ENCODE assay signal across 1 cellular context in genomic region chr15:98647026-98647773, GRCh38.
TF ChIP-seq lines count a peak whose summit lies in the region.

No MANE protein-coding gene starts in this region.

TF ChIP-seq in HepG2, 621 proteins besides CTCF, POLR2A, EP300 and RAD21 (continued from another document and continues in another):
- no peak for TF ChIP-seq SKIL (CRISPR knock-in tag; IDR thresholded peaks at IDR 0.05; ENCODE audit: borderline replicate concordance)
- no peak for TF ChIP-seq ZNF660 (CRISPR knock-in tag; IDR thresholded peaks at IDR 0.05; ENCODE audit: borderline replicate concordance, low read depth)
- no peak for TF ChIP-seq ATF3 (CRISPR knock-in tag; IDR thresholded peaks at IDR 0.05)
- 0 out of 2 replicates have a peak, but pooled peaks have one; percentile 54 for TF ChIP-seq ZNF296 (CRISPR knock-in tag; conservative IDR thresholded peaks at IDR 0.05)
- TF ChIP-seq MED13 (CRISPR knock-in tag; IDR thresholded peaks at IDR 0.05), result no peak
- no peak for TF ChIP-seq ZNF629 (CRISPR knock-in tag; conservative IDR thresholded peaks at IDR 0.05)
- peak; percentile 86 for TF ChIP-seq SALL1 (CRISPR knock-in tag; IDR thresholded peaks at IDR 0.05)
- no peak for TF ChIP-seq POLR2AphosphoS2 (IDR thresholded peaks at IDR 0.05; ENCODE audit: low read depth, low read length)
- no peak for TF ChIP-seq TIGD3 (CRISPR knock-in tag; IDR thresholded peaks at IDR 0.05; ENCODE audit: borderline replicate concordance)
- TF ChIP-seq, protein P1, sequence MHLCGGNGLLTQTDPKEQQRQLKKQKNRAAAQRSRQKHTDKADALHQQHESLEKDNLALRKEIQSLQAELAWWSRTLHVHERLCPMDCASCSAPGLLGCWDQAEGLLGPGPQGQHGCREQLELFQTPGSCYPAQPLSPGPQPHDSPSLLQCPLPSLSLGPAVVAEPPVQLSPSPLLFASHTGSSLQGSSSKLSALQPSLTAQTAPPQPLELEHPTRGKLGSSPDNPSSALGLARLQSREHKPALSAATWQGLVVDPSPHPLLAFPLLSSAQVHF (CRISPR knock-in tag; IDR thresholded peaks at IDR 0.05), result no peak
- no peak for TF ChIP-seq ZFP37 (CRISPR knock-in tag; IDR thresholded peaks at IDR 0.05; ENCODE audit: borderline replicate concordance)
- TF ChIP-seq HNRNPLL (IDR thresholded peaks at IDR 0.05; ENCODE audit: low read depth, low read length, poor library complexity, severe bottlenecking), result peak; percentile 68
- no peak for TF ChIP-seq ZNF761 (CRISPR knock-in tag; conservative IDR thresholded peaks at IDR 0.05)
- no peak; the same call in 1 of the 2 replicates for TF ChIP-seq IRF2 (CRISPR knock-in tag; IDR thresholded peaks at IDR 0.05)
- TF ChIP-seq ZNF430 (CRISPR knock-in tag; IDR thresholded peaks at IDR 0.05), result peak; percentile 83; the same call in 1 of the 2 replicates
- TF ChIP-seq ZNF556 (CRISPR knock-in tag; IDR thresholded peaks at IDR 0.05; ENCODE audit: borderline replicate concordance), result no peak; the same call in 1 of the 2 replicates
- no peak for TF ChIP-seq ZNF234 (CRISPR knock-in tag; conservative IDR thresholded peaks at IDR 0.05)
- no peak for TF ChIP-seq SRSF9 (IDR thresholded peaks at IDR 0.05; ENCODE audit: borderline replicate concordance, insufficient read depth, low read depth, low read length, poor library complexity, severe bottlenecking)
- TF ChIP-seq ZZZ3 (CRISPR knock-in tag; IDR thresholded peaks at IDR 0.05; ENCODE audit: borderline replicate concordance), result no peak
- TF ChIP-seq KLF6 (CRISPR knock-in tag; IDR thresholded peaks at IDR 0.05), result peak; percentile 90
- TF ChIP-seq MZF1 (CRISPR knock-in tag; IDR thresholded peaks at IDR 0.05; ENCODE audit: borderline replicate concordance), result no peak
- peak; percentile 84; the same call in 1 of the 2 replicates for TF ChIP-seq ZNF841 (CRISPR knock-in tag; IDR thresholded peaks at IDR 0.05; ENCODE audit: borderline replicate concordance)
- no peak for TF ChIP-seq PAWR (CRISPR knock-in tag; IDR thresholded peaks at IDR 0.05; ENCODE audit: borderline replicate concordance)
- no peak for TF ChIP-seq ZNF549 (CRISPR knock-in tag; IDR thresholded peaks at IDR 0.05)
- no peak for TF ChIP-seq KDM6A (CRISPR knock-in tag; IDR thresholded peaks at IDR 0.05; ENCODE audit: low read depth)
- TF ChIP-seq FOXO1 (CRISPR knock-in tag; IDR thresholded peaks at IDR 0.05), result no peak
- no peak for TF ChIP-seq ZSCAN25 (CRISPR knock-in tag; IDR thresholded peaks at IDR 0.05)
- no peak for TF ChIP-seq PTBP1 (IDR thresholded peaks at IDR 0.05; ENCODE audit: low read depth, low read length, poor library complexity, severe bottlenecking)
- no peak for TF ChIP-seq HIVEP1 (CRISPR knock-in tag; IDR thresholded peaks at IDR 0.05)
- TF ChIP-seq, protein P2, sequence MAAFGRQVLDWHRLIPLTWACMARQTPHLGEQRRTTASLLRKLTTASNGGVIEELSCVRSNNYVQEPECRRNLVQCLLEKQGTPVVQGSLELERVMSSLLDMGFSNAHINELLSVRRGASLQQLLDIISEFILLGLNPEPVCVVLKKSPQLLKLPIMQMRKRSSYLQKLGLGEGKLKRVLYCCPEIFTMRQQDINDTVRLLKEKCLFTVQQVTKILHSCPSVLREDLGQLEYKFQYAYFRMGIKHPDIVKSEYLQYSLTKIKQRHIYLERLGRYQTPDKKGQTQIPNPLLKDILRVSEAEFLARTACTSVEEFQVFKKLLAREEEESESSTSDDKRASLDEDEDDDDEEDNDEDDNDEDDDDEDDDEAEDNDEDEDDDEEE (CRISPR knock-in tag; IDR thresholded peaks at IDR 0.05), result peak; percentile 75
- TF ChIP-seq NFIB (CRISPR knock-in tag; IDR thresholded peaks at IDR 0.05; ENCODE audit: borderline replicate concordance), result no peak
- TF ChIP-seq HMGA1 (CRISPR knock-in tag; conservative IDR thresholded peaks at IDR 0.05), result no peak
- TF ChIP-seq, protein P3, sequence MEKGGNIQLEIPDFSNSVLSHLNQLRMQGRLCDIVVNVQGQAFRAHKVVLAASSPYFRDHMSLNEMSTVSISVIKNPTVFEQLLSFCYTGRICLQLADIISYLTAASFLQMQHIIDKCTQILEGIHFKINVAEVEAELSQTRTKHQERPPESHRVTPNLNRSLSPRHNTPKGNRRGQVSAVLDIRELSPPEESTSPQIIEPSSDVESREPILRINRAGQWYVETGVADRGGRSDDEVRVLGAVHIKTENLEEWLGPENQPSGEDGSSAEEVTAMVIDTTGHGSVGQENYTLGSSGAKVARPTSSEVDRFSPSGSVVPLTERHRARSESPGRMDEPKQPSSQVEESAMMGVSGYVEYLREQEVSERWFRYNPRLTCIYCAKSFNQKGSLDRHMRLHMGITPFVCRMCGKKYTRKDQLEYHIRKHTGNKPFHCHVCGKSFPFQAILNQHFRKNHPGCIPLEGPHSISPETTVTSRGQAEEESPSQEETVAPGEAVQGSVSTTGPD (CRISPR knock-in tag; IDR thresholded peaks at IDR 0.05), result no peak
- no peak for TF ChIP-seq EZH2 (conservative IDR thresholded peaks at IDR 0.05; ENCODE audit: low read depth, low read length)
- no peak for TF ChIP-seq ZNF597 (CRISPR knock-in tag; IDR thresholded peaks at IDR 0.05)
- peak; percentile 98; the same call in 1 of the 2 replicates for TF ChIP-seq ZIK1 (CRISPR knock-in tag; IDR thresholded peaks at IDR 0.05; ENCODE audit: borderline replicate concordance, low read depth)
- TF ChIP-seq FOSL2 (CRISPR knock-in tag; IDR thresholded peaks at IDR 0.05), result no peak; the same call in 1 of the 2 replicates
- no peak for TF ChIP-seq SP140L (CRISPR knock-in tag; IDR thresholded peaks at IDR 0.05; ENCODE audit: borderline replicate concordance)
- TF ChIP-seq ATF5 (CRISPR knock-in tag; IDR thresholded peaks at IDR 0.05; ENCODE audit: low read depth), result 0 out of 2 replicates have a peak, but pooled peaks have one; percentile 35
- TF ChIP-seq, protein P4, sequence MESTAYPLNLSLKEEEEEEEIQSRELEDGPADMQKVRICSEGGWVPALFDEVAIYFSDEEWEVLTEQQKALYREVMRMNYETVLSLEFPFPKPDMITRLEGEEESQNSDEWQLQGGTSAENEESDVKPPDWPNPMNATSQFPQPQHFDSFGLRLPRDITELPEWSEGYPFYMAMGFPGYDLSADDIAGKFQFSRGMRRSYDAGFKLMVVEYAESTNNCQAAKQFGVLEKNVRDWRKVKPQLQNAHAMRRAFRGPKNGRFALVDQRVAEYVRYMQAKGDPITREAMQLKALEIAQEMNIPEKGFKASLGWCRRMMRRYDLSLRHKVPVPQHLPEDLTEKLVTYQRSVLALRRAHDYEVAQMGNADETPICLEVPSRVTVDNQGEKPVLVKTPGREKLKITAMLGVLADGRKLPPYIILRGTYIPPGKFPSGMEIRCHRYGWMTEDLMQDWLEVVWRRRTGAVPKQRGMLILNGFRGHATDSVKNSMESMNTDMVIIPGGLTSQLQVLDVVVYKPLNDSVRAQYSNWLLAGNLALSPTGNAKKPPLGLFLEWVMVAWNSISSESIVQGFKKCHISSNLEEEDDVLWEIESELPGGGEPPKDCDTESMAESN (CRISPR knock-in tag; conservative IDR thresholded peaks at IDR 0.05), result peak; percentile 61
- no peak for TF ChIP-seq SMAD1 (CRISPR knock-in tag; IDR thresholded peaks at IDR 0.05; ENCODE audit: borderline replicate concordance, low read depth)
- TF ChIP-seq KAT7 (CRISPR knock-in tag; IDR thresholded peaks at IDR 0.05; ENCODE audit: borderline replicate concordance), result no peak
- TF ChIP-seq, protein P5, sequence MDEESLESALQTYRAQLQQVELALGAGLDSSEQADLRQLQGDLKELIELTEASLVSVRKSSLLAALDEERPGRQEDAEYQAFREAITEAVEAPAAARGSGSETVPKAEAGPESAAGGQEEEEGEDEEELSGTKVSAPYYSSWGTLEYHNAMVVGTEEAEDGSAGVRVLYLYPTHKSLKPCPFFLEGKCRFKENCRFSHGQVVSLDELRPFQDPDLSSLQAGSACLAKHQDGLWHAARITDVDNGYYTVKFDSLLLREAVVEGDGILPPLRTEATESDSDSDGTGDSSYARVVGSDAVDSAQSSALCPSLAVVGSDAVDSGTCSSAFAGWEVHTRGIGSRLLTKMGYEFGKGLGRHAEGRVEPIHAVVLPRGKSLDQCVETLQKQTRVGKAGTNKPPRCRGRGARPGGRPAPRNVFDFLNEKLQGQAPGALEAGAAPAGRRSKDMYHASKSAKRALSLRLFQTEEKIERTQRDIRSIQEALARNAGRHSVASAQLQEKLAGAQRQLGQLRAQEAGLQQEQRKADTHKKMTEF (CRISPR knock-in tag; IDR thresholded peaks at IDR 0.05), result peak; percentile 64
- TF ChIP-seq RBFOX2 (IDR thresholded peaks at IDR 0.05; ENCODE audit: low read depth, low read length), result peak; percentile 70
- TF ChIP-seq SYNCRIP (IDR thresholded peaks at IDR 0.05; ENCODE audit: insufficient read depth, low read depth, low read length), result no peak
- no peak for TF ChIP-seq SNAI1 (CRISPR knock-in tag; IDR thresholded peaks at IDR 0.05; ENCODE audit: borderline replicate concordance)
- TF ChIP-seq GATA4 (IDR thresholded peaks at IDR 0.05; ENCODE audit: borderline replicate concordance, low read depth), result no peak
- no peak for TF ChIP-seq RBM22 (optimal IDR thresholded peaks at IDR 0.05; ENCODE audit: low read length)
- no peak for TF ChIP-seq ZNF512 (CRISPR knock-in tag; IDR thresholded peaks at IDR 0.05)
